Comparison of ENCODE assay signal across 8 cellular contexts in genomic region chr1:146051452-146051852, GRCh38. TPM values are rescaled to one million over a fixed set of nuclear protein-coding genes. Genes with fewer than 3 reads are reported as not detected.
DNase-seq lines count a peak whose midpoint lies in the region; ATAC-seq lines count a peak whose summit lies in the region.

No MANE protein-coding gene starts in this region.

- peaks cover 5 to 41% (median 28%) of the 10 kb centered on the region in 4 donors for H3K4me1 Mint-ChIP-seq in CD4-positive, alpha-beta memory T cell
- peaks cover 15 to 21% of the 10 kb centered on the region in 2 donors for H3K4me1 Mint-ChIP-seq in natural killer cell treated with Interleukin-12 subunit alpha and Interleukin-12 subunit beta and Interleukin-15 and Interleukin-18, amount 100 ng/mL, for 72 hours (ENCODE audit: low read depth in 2 of 2)

- H3K79me2 ChIP-seq in Karpas-422 (ENCODE audit: low read length), result no peaks in the 10 kb centered on the region

- H3K9ac ChIP-seq in Karpas-422 (ENCODE audit: low read length) (peak overlapping the region; percentile 67), duodenal mucosa (ENCODE audit: low read depth in 1 of 2, low read length in 2 of 2) (peak overlapping the region; percentile 36 to 51)

- no peaks in the 10 kb centered on the region for H3K9me2 ChIP-seq in Karpas-422 (replicated peaks; ENCODE audit: insufficient read depth, low read length)

- H3K4me3 ChIP-seq in CD4-positive, alpha-beta memory T cell (ENCODE audit: low read length in 2 of 2), result peak overlapping the region; percentile 1 to 29
- peak overlapping the region; percentile 61; the same call in 1 of the 2 replicates for H3K4me3 ChIP-seq in Karpas-422 (ENCODE audit: low read length)
- peak overlapping the region; percentile 52 to 54 for H3K4me3 ChIP-seq in duodenal mucosa (ENCODE audit: low read depth in 1 of 2, low read length in 2 of 2)

- H3K36me3 ChIP-seq in CD4-positive, alpha-beta memory T cell (ENCODE audit: insufficient read depth, low read length), result no peaks in the 10 kb centered on the region
- H3K36me3 ChIP-seq in Karpas-422 (ENCODE audit: insufficient read depth, low read length) (no peaks in the 10 kb centered on the region), duodenal mucosa (ENCODE audit: control insufficient read depth in 1 of 2, insufficient read depth in 2 of 2, low read length in 2 of 2) (no peaks in the 10 kb centered on the region)

- no peak overlapping the region for H2AFZ ChIP-seq in Karpas-422 (ENCODE audit: low read length)

- H3K4me3 Mint-ChIP-seq in CD4-positive, alpha-beta memory T cell, result peak overlapping the region; percentile 85 to 95 (median 90)
- peak overlapping the region; percentile 88 for H3K4me3 Mint-ChIP-seq in natural killer cell treated with Interleukin-12 subunit alpha and Interleukin-12 subunit beta and Interleukin-15 and Interleukin-18, amount 100 ng/mL, for 72 hours

- H3K9me3 ChIP-seq in CD4-positive, alpha-beta memory T cell (ENCODE audit: control insufficient read depth in 1 of 2, low read length in 2 of 2), result no peaks in the 10 kb centered on the region
- H3K9me3 ChIP-seq in Karpas-422 (ENCODE audit: low read length), result no peaks in the 10 kb centered on the region
- no peaks in the 10 kb centered on the region for H3K9me3 ChIP-seq in duodenal mucosa (ENCODE audit: control insufficient read depth in 1 of 2, low read length in 2 of 2)

- H3K27ac ChIP-seq in CD4-positive, alpha-beta memory T cell (ENCODE audit: low read depth, low read length), result peak overlapping the region; percentile 46
- H3K27ac ChIP-seq in Karpas-422 (ENCODE audit: low read length) (no peak overlapping the region; the same call in 1 of the 2 replicates), duodenal mucosa (ENCODE audit: low read depth, low read length) (no peak overlapping the region)

- no peak for ATAC-seq in natural killer cell treated with Interleukin-12 subunit alpha and Interleukin-12 subunit beta and Interleukin-15 and Interleukin-18, amount 100 ng/mL, for 72 hours

- POLR2A ChIA-PET in CD4-positive, alpha-beta memory T cell (lab: Charles Lee; ENCODE audit: partially characterized antibody), result interaction anchor here (0.6 to 8.2 kb wide), 9 partner anchors 14 to 192 kb away, joined by 3 to 155 read pairs (median 3); partner anchors contain the start of genes LIX1L and PIAS3

- H3K9me3 Mint-ChIP-seq in CD4-positive, alpha-beta memory T cell, result no peaks in the 10 kb centered on the region
- H3K9me3 Mint-ChIP-seq in natural killer cell treated with Interleukin-12 subunit alpha and Interleukin-12 subunit beta and Interleukin-15 and Interleukin-18, amount 100 ng/mL, for 72 hours, result no peaks in the 10 kb centered on the region

- peak overlapping the region; percentile 90 to 100 (median 99) for H3K27ac Mint-ChIP-seq in CD4-positive, alpha-beta memory T cell
- peak overlapping the region; percentile 94 to 97 for H3K27ac Mint-ChIP-seq in natural killer cell treated with Interleukin-12 subunit alpha and Interleukin-12 subunit beta and Interleukin-15 and Interleukin-18, amount 100 ng/mL, for 72 hours

- intact Hi-C loops in CD4-positive, alpha-beta memory T cell (cut with micrococcal nuclease), result loop anchor here (2.0 kb wide), 1 partner anchor 15 kb away; no protein-coding TSS in a partner anchor

- no peaks in the 10 kb centered on the region for H3K27me3 Mint-ChIP-seq in CD4-positive, alpha-beta memory T cell
- H3K27me3 Mint-ChIP-seq in natural killer cell treated with Interleukin-12 subunit alpha and Interleukin-12 subunit beta and Interleukin-15 and Interleukin-18, amount 100 ng/mL, for 72 hours, result no peaks in the 10 kb centered on the region

- H4K20me1 ChIP-seq in Karpas-422 (ENCODE audit: insufficient read depth, low read depth, low read length), result no peaks in the 10 kb centered on the region

- peak in 1 of 5 donors; percentile 15 for DNase-seq in CD4-positive, alpha-beta memory T cell
- DNase-seq in Karpas-422 (no peak), foreskin melanocyte (no peak), ecto neural progenitor cell (ENCODE audit: low spot score) (no peak), amygdala (lab: John Stamatoyannopoulos, UW) (no peak), NCI-H748 (lab: John Stamatoyannopoulos, UW; ENCODE audit: unreplicated experiment) (no peak)
- no peak for DNase-seq in natural killer cell treated with Interleukin-12 subunit alpha and Interleukin-12 subunit beta and Interleukin-15 and Interleukin-18, amount 100 ng/mL, for 72 hours (ENCODE audit: low spot score)

- CTCF ChIA-PET in CD4-positive, alpha-beta memory T cell (lab: Charles Lee; ENCODE audit: partially characterized antibody), result interaction anchor here (3.1 to 3.5 kb wide), 2 partner anchors 13 to 19 kb away, joined by 21 to 25 read pairs; no protein-coding TSS in a partner anchor

- H3K4me1 ChIP-seq in CD4-positive, alpha-beta memory T cell (ENCODE audit: insufficient read depth, low read length), result peaks cover 8% of the 10 kb centered on the region
- peaks cover 6% of the 10 kb centered on the region for H3K4me1 ChIP-seq in Karpas-422 (ENCODE audit: low read length)
- no peaks in the 10 kb centered on the region for H3K4me1 ChIP-seq in duodenal mucosa (ENCODE audit: control insufficient read depth in 1 of 2, insufficient read depth in 2 of 2, low read length in 2 of 2)

- no peaks in the 10 kb centered on the region for H3K36me3 Mint-ChIP-seq in CD4-positive, alpha-beta memory T cell
- no peaks in the 10 kb centered on the region for H3K36me3 Mint-ChIP-seq in natural killer cell treated with Interleukin-12 subunit alpha and Interleukin-12 subunit beta and Interleukin-15 and Interleukin-18, amount 100 ng/mL, for 72 hours

- peak overlapping the region; percentile 67 for H3K4me2 ChIP-seq in Karpas-422 (ENCODE audit: low read depth, low read length, poor library complexity, severe bottlenecking)

- no peaks in the 10 kb centered on the region for H3K27me3 ChIP-seq in CD4-positive, alpha-beta memory T cell (ENCODE audit: insufficient read depth, low read length)
- no peaks in the 10 kb centered on the region for H3K27me3 ChIP-seq in Karpas-422 (ENCODE audit: low read length)
- H3K27me3 ChIP-seq in duodenal mucosa (ENCODE audit: control insufficient read depth in 1 of 2, insufficient read depth in 2 of 2, low read length in 2 of 2), result no peaks in the 10 kb centered on the region

RNA-seq across cellular contexts. Expression of gene HJV, which starts 29.9 kb away (rescaled TPM):
- total RNA-seq in CD4-positive, alpha-beta memory T cell, result not detected
- polyA plus RNA-seq in CD4-positive, alpha-beta memory T cell, result not detected
- total RNA-seq in Karpas-422 (2014; rRNA removed; shearing (Covaris generic); ENCODE audit: low replicate concordance), result not detected in 2 replicates
- not detected for total RNA-seq in natural killer cell treated with Interleukin-12 subunit alpha and Interleukin-12 subunit beta and Interleukin-15 and Interleukin-18, amount 100 ng/mL, for 72 hours

RNA-seq across cellular contexts. Expression of gene TXNIP, which starts 55.1 kb away (rescaled TPM):
- 100 to 1,000 TPM; 933 to 985 TPM for total RNA-seq in CD4-positive, alpha-beta memory T cell
- 1,000 to 10,000 TPM; 4,275 to 4,310 TPM for polyA plus RNA-seq in CD4-positive, alpha-beta memory T cell
- 130 and 269 TPM in 2 replicates for total RNA-seq in Karpas-422 (2014; rRNA removed; shearing (Covaris generic); ENCODE audit: low replicate concordance)
- 100 to 1,000 TPM in 1 of 2 donors, 10 to 100 TPM in 1; 87.8 to 347 TPM for total RNA-seq in natural killer cell treated with Interleukin-12 subunit alpha and Interleukin-12 subunit beta and Interleukin-15 and Interleukin-18, amount 100 ng/mL, for 72 hours
